ENCODE assay signal across 8 cellular contexts in genomic region chr6:122798099-122798641, GRCh38. TPM values are rescaled to one million over a fixed set of nuclear protein-coding genes. Genes with fewer than 3 reads are reported as not detected.
A peak's percentile ranks its signal among the peaks of the same experiment; 100 is the strongest.
DNase-seq lines count a peak whose midpoint lies in the region; ATAC-seq and TF ChIP-seq lines count a peak whose summit lies in the region.

No MANE protein-coding gene starts in this region.

- H3K27ac Mint-ChIP-seq in GM23338 (no peak overlapping the region), immature natural killer cell (no peak overlapping the region)

- peak; percentile 89 for ATAC-seq in GM21360 (IDR thresholded peaks at IDR 0.05; ENCODE audit: unreplicated experiment)
- peak; percentile 92 to 95 for ATAC-seq in gastrocnemius medialis
- no peak for ATAC-seq in GM23338

- in situ Hi-C loops in mammary epithelial cell (cut with MboI; ENCODE audit: low sequenced_read_pairs in 2 of 2) (no loop called here), gastrocnemius medialis (cut with MboI; ENCODE audit: low sequenced_read_pairs in 4 of 4) (no loop called here)

- H4K20me1 ChIP-seq in mammary epithelial cell (ENCODE audit: insufficient read depth, low read length) = no peaks in the 10 kb centered on the region
- H4K20me1 ChIP-seq in GM23338 (replicated peaks; ENCODE audit: insufficient read depth) = no peaks in the 10 kb centered on the region

- H3K9me3 Mint-ChIP-seq in GM23338 (no peaks in the 10 kb centered on the region), immature natural killer cell (peaks cover 0 to 6% (median 0%) of the 10 kb centered on the region in 6 donors)

- H3K27me3 ChIP-seq in mammary epithelial cell (ENCODE audit: insufficient read depth, low read length) (no peaks in the 10 kb centered on the region), gastrocnemius medialis (no peaks in the 10 kb centered on the region), GM23338 (ENCODE audit: insufficient read depth) (no peaks in the 10 kb centered on the region), dorsolateral prefrontal cortex (no peaks in the 10 kb centered on the region)

- H3K9me3 ChIP-seq in mammary epithelial cell (replicated peaks; ENCODE audit: insufficient read depth, low read length) = no peaks in the 10 kb centered on the region
- H3K9me3 ChIP-seq in gastrocnemius medialis = no peaks in the 10 kb centered on the region

- H3F3A ChIP-seq in GM23338 (replicated peaks; ENCODE audit: low read depth) = no peaks in the 10 kb centered on the region

- intact Hi-C loops in mammary epithelial cell (cut with micrococcal nuclease) (loop anchor here (1.0 to 2.0 kb wide), 2 partner anchors 8 to 63 kb away; no protein-coding TSS in a partner anchor), gastrocnemius medialis (cut with DNase I; ENCODE audit: low total_unique reads) (loop anchor here (1.0 to 10.0 kb wide), 2 partner anchors 9 to 297 kb away; partner anchors contain the start of gene SMPDL3A), dorsolateral prefrontal cortex (cut with DNase I) (no loop called here)

- peak; percentile 17 for DNase-seq in GM10248 (ENCODE audit: extremely low spot score)
- peak; percentile 62 for DNase-seq in HK-2 (ENCODE audit: unreplicated experiment)
- peak; percentile 87 for DNase-seq in mammary epithelial cell
- DNase-seq in gastrocnemius medialis = peak; percentile 53
- no peak for DNase-seq in GM23338 (ENCODE audit: low spot score)
- DNase-seq in immature natural killer cell = no peak
- DNase-seq in dorsolateral prefrontal cortex = no peak

- WGBS in mammary epithelial cell (ENCODE audit: low coverage, missing lambda C conversion rate) = 23% methylated on average over 6 of the region's 6 CpGs

- dilution Hi-C loops in mammary epithelial cell (cut with HindIII; ENCODE audit: low sequenced_read_pairs) = loop anchor here (5.0 kb wide), 1 partner anchor 56 kb away; no protein-coding TSS in a partner anchor

- peak in 1 of 2 donors; percentile 28 for TF ChIP-seq POLR2A in gastrocnemius medialis (IDR thresholded peaks at IDR 0.05)

- BruUV-seq in mammary epithelial cell (replicated peaks; lab: Mats Ljungman, UMichigan) = no TSS peak

- H3K4me3 Mint-ChIP-seq in GM23338 = no peak overlapping the region
- no peak overlapping the region for H3K4me3 Mint-ChIP-seq in immature natural killer cell

- POLR2A ChIA-PET in GM10248 (lab: Yijun Ruan, JAX) = no interaction called here

- H3K79me2 ChIP-seq in mammary epithelial cell (ENCODE audit: insufficient read depth, low read length) (no peaks in the 10 kb centered on the region), GM23338 (replicated peaks; ENCODE audit: insufficient read depth) (no peaks in the 10 kb centered on the region)

- CTCF ChIA-PET in GM10248 (lab: Yijun Ruan, JAX) = interaction anchor here (0.9 to 6.2 kb wide), 7 partner anchors 9 to 70 kb away, joined by 3 to 25 read pairs (median 3); partner anchors contain the start of gene SMPDL3A
- CTCF ChIA-PET in mammary epithelial cell (lab: Charles Lee; ENCODE audit: low non-redundant PET) = no interaction called here

- H3K9ac ChIP-seq in mammary epithelial cell (ENCODE audit: insufficient read depth, low read length) = no peak overlapping the region

- peaks cover 9% of the 10 kb centered on the region; the same call in 2 of the 3 replicates for H3K4me1 Mint-ChIP-seq in GM23338
- H3K4me1 Mint-ChIP-seq in immature natural killer cell = no peaks in the 10 kb centered on the region

- H3K4me1 ChIP-seq in mammary epithelial cell (ENCODE audit: insufficient read depth, low read length) (peaks cover 36% of the 10 kb centered on the region), gastrocnemius medialis (peaks cover 9 to 38% of the 10 kb centered on the region in 2 donors), GM23338 (ENCODE audit: insufficient read depth) (no peaks in the 10 kb centered on the region)

- H3K27ac ChIP-seq in mammary epithelial cell (ENCODE audit: insufficient read depth, low read depth, low read length) (peak overlapping the region; percentile 45), gastrocnemius medialis (peak overlapping the region; percentile 75 to 90 (median 84)), GM23338 (ENCODE audit: low read depth) (no peak overlapping the region), dorsolateral prefrontal cortex (peak overlapping the region in 1 of 59 donors; percentile 13)

- no peaks in the 10 kb centered on the region for H3K9me2 ChIP-seq in GM23338 (ENCODE audit: insufficient read depth)

- H3K27me3 Mint-ChIP-seq in GM23338 (ENCODE audit: insufficient read depth, low read depth, poor library complexity) (no peaks in the 10 kb centered on the region), immature natural killer cell (ENCODE audit: low read depth in 3 of 3) (peaks cover 0 to 4% (median 0%) of the 10 kb centered on the region in 3 donors)

- H2AFZ ChIP-seq in mammary epithelial cell (ENCODE audit: low read depth, low read length) (peak overlapping the region; percentile 78), GM23338 (no peak overlapping the region)

- TF ChIP-seq CTCF in GM10248 (IDR thresholded peaks at IDR 0.05; ENCODE audit: control extremely low read depth, extremely low read depth, low read depth, missing control alignments) (no peak), mammary epithelial cell (conservative IDR thresholded peaks at IDR 0.05 in 1 of 2, IDR thresholded peaks at IDR 0.05 in 1 of 2; ENCODE audit: extremely low read depth in 1 of 2, insufficient read depth in 1 of 2, low read depth in 1 of 2, low read length in 2 of 2) (no peak), gastrocnemius medialis (IDR thresholded peaks at IDR 0.05 in 4 of 5, conservative IDR thresholded peaks at IDR 0.05 in 1 of 5) (no peak), GM23338 (conservative IDR thresholded peaks at IDR 0.05; ENCODE audit: low read depth in 2 of 2) (no peak), dorsolateral prefrontal cortex (IDR thresholded peaks at IDR 0.05 in 54 of 56, conservative IDR thresholded peaks at IDR 0.05 in 2 of 56; ENCODE audit: low read depth in 1 of 56, partially characterized antibody in 56 of 56) (no peak)

- H3K4me2 ChIP-seq in mammary epithelial cell (ENCODE audit: insufficient read depth, low read depth, low read length) = peak overlapping the region; percentile 66
- no peak overlapping the region for H3K4me2 ChIP-seq in GM23338

- H3K36me3 Mint-ChIP-seq in GM23338 (ENCODE audit: low read depth) (no peaks in the 10 kb centered on the region), immature natural killer cell (no peaks in the 10 kb centered on the region)

- H3K4me3 ChIP-seq in mammary epithelial cell (replicated peaks in 1 of 3; ENCODE audit: insufficient read depth in 1 of 3, low read depth in 2 of 3, low read length in 3 of 3) = no peak overlapping the region
- H3K4me3 ChIP-seq in gastrocnemius medialis = no peak overlapping the region
- H3K4me3 ChIP-seq in GM23338 = no peak overlapping the region
- H3K4me3 ChIP-seq in dorsolateral prefrontal cortex = no peak overlapping the region

- H3K36me3 ChIP-seq in mammary epithelial cell (ENCODE audit: insufficient read depth, low read length) (no peaks in the 10 kb centered on the region), gastrocnemius medialis (peaks cover 0 to 4% of the 10 kb centered on the region in 2 donors), GM23338 (ENCODE audit: insufficient read depth) (no peaks in the 10 kb centered on the region)

TF ChIP-seq in GM23338, 12 proteins besides CTCF, POLR2A, EP300 and RAD21 (continues in another document):
- TF ChIP-seq EZH2 (IDR thresholded peaks at IDR 0.05; ENCODE audit: low read depth, unreplicated experiment) = no peak
- TF ChIP-seq JUNB (IDR thresholded peaks at IDR 0.05; ENCODE audit: unreplicated experiment) = no peak
- no peak for TF ChIP-seq NANOG (IDR thresholded peaks at IDR 0.05; ENCODE audit: borderline replicate concordance)
- no peak for TF ChIP-seq EZH2phosphoT487 (IDR thresholded peaks at IDR 0.05; ENCODE audit: unreplicated experiment)
- TF ChIP-seq POLR2AphosphoS5 (IDR thresholded peaks at IDR 0.05; ENCODE audit: low read depth) = no peak
- TF ChIP-seq ETS1 (IDR thresholded peaks at IDR 0.05) = no peak

RNA-seq across cellular contexts. Expression of gene SMPDL3A, which starts 9.1 kb away (rescaled TPM):
- total RNA-seq in mammary epithelial cell (1 to 10 TPM; 4.5 to 7.3 TPM), gastrocnemius medialis (10 to 100 TPM; 18.4 to 38.4 (median 32.6) TPM), dorsolateral prefrontal cortex (10 to 100 TPM in 15 of 120 experiments, 1 to 10 TPM in 105; 2.8 to 12.6 (median 8.1) TPM)
- polyA plus RNA-seq in mammary epithelial cell (4.8 TPM), GM23338 (2016; fragmentation: Nextera tagmentation; extraction: Ambion mirVana) (3.5 and 5.1 TPM in 2 replicates), immature natural killer cell (1 to 10 TPM in 1 of 3 donors, under 1 TPM in 1, not detected in 1; 0.37 to 1.2 TPM)
- polyA minus RNA-seq in mammary epithelial cell = 0.78 TPM
- 3.0 and 6.3 TPM in 2 replicates for total RNA-seq in GM23338 (2014; rRNA removed; shearing (Covaris generic))

RNA-seq across cellular contexts. Expression of gene FABP7, which starts 18.7 kb away (rescaled TPM):
- total RNA-seq in mammary epithelial cell = not detected
- polyA plus RNA-seq in mammary epithelial cell = not detected
- polyA minus RNA-seq in mammary epithelial cell = not detected
- 10 to 100 TPM in 1 of 4 donors, 1 to 10 TPM in 2, under 1 TPM in 1; 0.51 to 21.0 (median 5.9) TPM for total RNA-seq in gastrocnemius medialis
- 5.2 and 6.6 TPM in 2 replicates for total RNA-seq in GM23338 (2014; rRNA removed; shearing (Covaris generic))
- polyA plus RNA-seq in GM23338 (2016; fragmentation: Nextera tagmentation; extraction: Ambion mirVana) = 14.5 and 15.7 TPM in 2 replicates
- polyA plus RNA-seq in immature natural killer cell = not detected
- 100 to 1,000 TPM in 1 of 120 experiments, 10 to 100 TPM in 119; 16.1 to 118 (median 41.8) TPM for total RNA-seq in dorsolateral prefrontal cortex

Comparison
In these comparisons a context has a peak if more than half of its experiments do, and no peak if none do; other contexts are left out.
1. DNase-seq: peak in GM10248 (single experiment), HK-2 (single experiment), mammary epithelial cell (single experiment) and gastrocnemius medialis (2 of 2); none in GM23338 (single experiment), immature natural killer cell (0 of 3) and dorsolateral prefrontal cortex (0 of 10).
2. intact Hi-C loops: an anchor here in mammary epithelial cell (1.0 to 2.0 kb wide) and gastrocnemius medialis (1.0 to 10.0 kb wide); none called in dorsolateral prefrontal cortex.